In the genomic region with DNA sequence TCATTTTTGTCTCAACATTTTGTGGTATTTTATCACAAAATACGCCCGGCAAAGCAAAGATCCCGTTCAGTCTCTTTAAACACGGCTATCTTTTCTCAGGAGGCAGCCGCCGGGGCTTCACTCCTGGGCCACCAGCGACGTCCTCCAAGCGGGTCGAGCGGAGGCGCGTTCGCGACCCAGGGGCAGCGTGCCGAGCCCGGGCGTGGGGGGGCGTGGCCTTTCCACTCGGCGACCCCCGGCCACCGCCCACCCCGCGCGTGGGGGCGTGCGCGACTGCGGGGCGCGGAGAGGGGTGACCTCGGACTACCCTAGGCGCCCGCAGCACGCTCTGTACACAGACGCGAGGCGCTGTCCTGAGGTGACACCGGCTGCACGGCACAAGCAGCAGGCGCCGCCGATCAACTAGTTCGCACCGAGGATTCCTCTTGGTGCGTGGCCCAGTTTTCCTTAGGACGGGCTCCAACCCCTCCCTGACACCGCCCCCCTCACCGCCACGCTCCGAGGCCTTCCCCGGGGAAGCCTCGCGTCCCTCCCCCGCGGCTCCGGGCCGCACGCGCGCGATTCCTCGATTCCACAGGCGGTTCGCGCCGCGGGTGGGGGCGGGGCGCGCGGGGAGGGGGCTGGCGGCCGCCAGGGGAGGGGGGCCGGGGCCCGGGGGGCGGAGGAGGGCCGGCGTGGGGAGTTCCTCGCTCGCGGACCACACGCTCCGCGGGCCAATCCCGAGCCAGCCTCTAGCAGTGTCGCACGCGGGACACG, we compare ENCODE assay signal across 2 cellular contexts.
TF ChIP-seq lines count a peak whose summit lies in the region.

No MANE protein-coding gene starts in this region.

TF ChIP-seq in HEK293, 187 proteins besides CTCF, POLR2A, EP300 and RAD21 (continued from another document and continues in another):
- TF ChIP-seq, protein P1, sequence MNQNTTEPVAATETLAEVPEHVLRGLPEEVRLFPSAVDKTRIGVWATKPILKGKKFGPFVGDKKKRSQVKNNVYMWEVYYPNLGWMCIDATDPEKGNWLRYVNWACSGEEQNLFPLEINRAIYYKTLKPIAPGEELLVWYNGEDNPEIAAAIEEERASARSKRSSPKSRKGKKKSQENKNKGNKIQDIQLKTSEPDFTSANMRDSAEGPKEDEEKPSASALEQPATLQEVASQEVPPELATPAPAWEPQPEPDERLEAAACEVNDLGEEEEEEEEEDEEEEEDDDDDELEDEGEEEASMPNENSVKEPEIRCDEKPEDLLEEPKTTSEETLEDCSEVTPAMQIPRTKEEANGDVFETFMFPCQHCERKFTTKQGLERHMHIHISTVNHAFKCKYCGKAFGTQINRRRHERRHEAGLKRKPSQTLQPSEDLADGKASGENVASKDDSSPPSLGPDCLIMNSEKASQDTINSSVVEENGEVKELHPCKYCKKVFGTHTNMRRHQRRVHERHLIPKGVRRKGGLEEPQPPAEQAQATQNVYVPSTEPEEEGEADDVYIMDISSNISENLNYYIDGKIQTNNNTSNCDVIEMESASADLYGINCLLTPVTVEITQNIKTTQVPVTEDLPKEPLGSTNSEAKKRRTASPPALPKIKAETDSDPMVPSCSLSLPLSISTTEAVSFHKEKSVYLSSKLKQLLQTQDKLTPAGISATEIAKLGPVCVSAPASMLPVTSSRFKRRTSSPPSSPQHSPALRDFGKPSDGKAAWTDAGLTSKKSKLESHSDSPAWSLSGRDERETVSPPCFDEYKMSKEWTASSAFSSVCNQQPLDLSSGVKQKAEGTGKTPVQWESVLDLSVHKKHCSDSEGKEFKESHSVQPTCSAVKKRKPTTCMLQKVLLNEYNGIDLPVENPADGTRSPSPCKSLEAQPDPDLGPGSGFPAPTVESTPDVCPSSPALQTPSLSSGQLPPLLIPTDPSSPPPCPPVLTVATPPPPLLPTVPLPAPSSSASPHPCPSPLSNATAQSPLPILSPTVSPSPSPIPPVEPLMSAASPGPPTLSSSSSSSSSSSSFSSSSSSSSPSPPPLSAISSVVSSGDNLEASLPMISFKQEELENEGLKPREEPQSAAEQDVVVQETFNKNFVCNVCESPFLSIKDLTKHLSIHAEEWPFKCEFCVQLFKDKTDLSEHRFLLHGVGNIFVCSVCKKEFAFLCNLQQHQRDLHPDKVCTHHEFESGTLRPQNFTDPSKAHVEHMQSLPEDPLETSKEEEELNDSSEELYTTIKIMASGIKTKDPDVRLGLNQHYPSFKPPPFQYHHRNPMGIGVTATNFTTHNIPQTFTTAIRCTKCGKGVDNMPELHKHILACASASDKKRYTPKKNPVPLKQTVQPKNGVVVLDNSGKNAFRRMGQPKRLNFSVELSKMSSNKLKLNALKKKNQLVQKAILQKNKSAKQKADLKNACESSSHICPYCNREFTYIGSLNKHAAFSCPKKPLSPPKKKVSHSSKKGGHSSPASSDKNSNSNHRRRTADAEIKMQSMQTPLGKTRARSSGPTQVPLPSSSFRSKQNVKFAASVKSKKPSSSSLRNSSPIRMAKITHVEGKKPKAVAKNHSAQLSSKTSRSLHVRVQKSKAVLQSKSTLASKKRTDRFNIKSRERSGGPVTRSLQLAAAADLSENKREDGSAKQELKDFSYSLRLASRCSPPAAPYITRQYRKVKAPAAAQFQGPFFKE (tag by site-specific recombination; IDR thresholded peaks at IDR 0.05; ENCODE audit: borderline replicate concordance): no peak
- TF ChIP-seq ZNF701 (tag by site-specific recombination; IDR thresholded peaks at IDR 0.05) (no peak), ZNF561 (tag by site-specific recombination; IDR thresholded peaks at IDR 0.05; ENCODE audit: borderline replicate concordance) (peak; percentile 73; the same call in 1 of the 2 replicates), SP7 (tag by site-specific recombination; IDR thresholded peaks at IDR 0.05) (no peak), KLF1 (tag by site-specific recombination; IDR thresholded peaks at IDR 0.05) (peak; percentile 53), KLF8 (tag by site-specific recombination; IDR thresholded peaks at IDR 0.05) (peak; percentile 5; the same call in 1 of the 2 replicates), ZNF211 (tag by site-specific recombination; IDR thresholded peaks at IDR 0.05; ENCODE audit: low read depth) (no peak)
- TF ChIP-seq, protein P2, sequence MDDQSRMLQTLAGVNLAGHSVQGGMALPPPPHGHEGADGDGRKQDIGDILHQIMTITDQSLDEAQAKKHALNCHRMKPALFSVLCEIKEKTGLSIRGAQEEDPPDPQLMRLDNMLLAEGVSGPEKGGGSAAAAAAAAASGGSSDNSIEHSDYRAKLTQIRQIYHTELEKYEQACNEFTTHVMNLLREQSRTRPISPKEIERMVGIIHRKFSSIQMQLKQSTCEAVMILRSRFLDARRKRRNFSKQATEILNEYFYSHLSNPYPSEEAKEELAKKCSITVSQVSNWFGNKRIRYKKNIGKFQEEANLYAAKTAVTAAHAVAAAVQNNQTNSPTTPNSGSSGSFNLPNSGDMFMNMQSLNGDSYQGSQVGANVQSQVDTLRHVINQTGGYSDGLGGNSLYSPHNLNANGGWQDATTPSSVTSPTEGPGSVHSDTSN (CRISPR knock-in tag; IDR thresholded peaks at IDR 0.05): peak; percentile 69; the same call in 1 of the 2 replicates
- TF ChIP-seq, protein P3, sequence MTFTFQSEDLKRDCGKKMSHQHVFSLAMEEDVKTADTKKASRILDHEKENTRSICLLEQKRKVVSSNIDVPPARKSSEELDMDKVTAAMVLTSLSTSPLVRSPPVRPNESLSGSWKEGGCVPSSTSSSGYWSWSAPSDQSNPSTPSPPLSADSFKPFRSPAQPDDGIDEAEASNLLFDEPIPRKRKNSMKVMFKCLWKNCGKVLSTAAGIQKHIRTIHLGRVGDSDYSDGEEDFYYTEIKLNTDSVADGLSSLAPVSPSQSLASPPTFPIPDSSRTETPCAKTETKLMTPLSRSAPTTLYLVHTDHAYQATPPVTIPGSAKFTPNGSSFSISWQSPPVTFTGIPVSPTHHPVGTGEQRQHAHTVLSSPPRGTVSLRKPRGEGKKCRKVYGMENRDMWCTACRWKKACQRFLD (tag by site-specific recombination; IDR thresholded peaks at IDR 0.05): no peak
- TF ChIP-seq, protein P4, sequence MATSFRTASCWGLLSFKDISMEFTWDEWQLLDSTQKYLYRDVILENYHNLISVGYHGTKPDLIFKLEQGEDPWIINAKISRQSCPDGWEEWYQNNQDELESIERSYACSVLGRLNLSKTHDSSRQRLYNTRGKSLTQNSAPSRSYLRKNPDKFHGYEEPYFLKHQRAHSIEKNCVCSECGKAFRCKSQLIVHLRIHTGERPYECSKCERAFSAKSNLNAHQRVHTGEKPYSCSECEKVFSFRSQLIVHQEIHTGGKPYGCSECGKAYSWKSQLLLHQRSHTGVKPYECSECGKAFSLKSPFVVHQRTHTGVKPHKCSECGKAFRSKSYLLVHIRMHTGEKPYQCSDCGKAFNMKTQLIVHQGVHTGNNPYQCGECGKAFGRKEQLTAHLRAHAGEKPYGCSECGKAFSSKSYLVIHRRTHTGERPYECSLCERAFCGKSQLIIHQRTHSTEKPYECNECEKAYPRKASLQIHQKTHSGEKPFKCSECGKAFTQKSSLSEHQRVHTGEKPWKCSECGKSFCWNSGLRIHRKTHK (tag by site-specific recombination; IDR thresholded peaks at IDR 0.05): no peak
- TF ChIP-seq, protein P5, sequence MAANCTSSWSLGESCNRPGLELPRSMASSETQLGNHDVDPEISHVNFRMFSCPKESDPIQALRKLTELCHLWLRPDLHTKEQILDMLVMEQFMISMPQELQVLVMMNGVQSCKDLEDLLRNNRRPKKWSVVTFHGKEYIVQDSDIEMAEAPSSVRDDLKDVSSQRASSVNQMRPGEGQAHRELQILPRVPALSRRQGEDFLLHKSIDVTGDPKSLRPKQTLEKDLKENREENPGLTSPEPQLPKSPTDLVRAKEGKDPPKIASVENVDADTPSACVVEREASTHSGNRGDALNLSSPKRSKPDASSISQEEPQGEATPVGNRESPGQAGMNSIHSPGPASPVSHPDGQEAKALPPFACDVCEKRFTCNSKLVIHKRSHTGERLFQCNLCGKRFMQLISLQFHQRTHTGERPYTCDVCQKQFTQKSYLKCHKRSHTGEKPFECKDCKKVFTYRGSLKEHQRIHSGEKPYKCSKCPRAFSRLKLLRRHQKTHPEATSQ (tag by site-specific recombination; IDR thresholded peaks at IDR 0.05): peak; percentile 21; the same call in 1 of the 2 replicates

TF ChIP-seq in liver, 16 proteins besides CTCF, POLR2A, EP300 and RAD21 (continued from another document):
- TF ChIP-seq, protein P6, sequence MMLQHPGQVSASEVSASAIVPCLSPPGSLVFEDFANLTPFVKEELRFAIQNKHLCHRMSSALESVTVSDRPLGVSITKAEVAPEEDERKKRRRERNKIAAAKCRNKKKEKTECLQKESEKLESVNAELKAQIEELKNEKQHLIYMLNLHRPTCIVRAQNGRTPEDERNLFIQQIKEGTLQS (IDR thresholded peaks at IDR 0.05): no peak
- TF ChIP-seq EGR1 (IDR thresholded peaks at IDR 0.05; ENCODE audit: low read depth in 2 of 2): no peak
